ENCODE assay signal across 22 cellular contexts in genomic region chr18:43034683-43035500, GRCh38.
DNase-seq lines count a peak whose midpoint lies in the region; ATAC-seq and TF ChIP-seq lines count a peak whose summit lies in the region.
"Had no signal": no experiment of that assay in that cellular context is flagged by ENCODE, and none has a peak within 500 bp of the region (broad histone marks: within the 10 kb centered on the region; RNA-seq: fewer than 3 reads in every experiment).

No MANE protein-coding gene starts in this region.

- H3K27me3 ChIP-seq in H7 (ENCODE audit: control insufficient read depth, insufficient read depth, low read length): no peaks in the 10 kb centered on the region
- no peaks in the 10 kb centered on the region for H3K27me3 ChIP-seq in hepatocyte
- no peaks in the 10 kb centered on the region for H3K27me3 ChIP-seq in neuron (ENCODE audit: insufficient read depth, low read length)
- H3K27me3 ChIP-seq in right lobe of liver: no peaks in the 10 kb centered on the region
- H3K27me3 ChIP-seq in A673 (replicated peaks; ENCODE audit: insufficient read depth, low read depth, low read length, poor library complexity): no peaks in the 10 kb centered on the region
- H3K27me3 ChIP-seq: BE2C, gastroesophageal sphincter, spleen, suprapubic skin had no signal

- intact Hi-C loops in right lobe of liver (cut with DNase I): no loop called here
- intact Hi-C loops in A673 (cut with micrococcal nuclease; ENCODE audit: unreplicated experiment): no loop called here

- no peaks in the 10 kb centered on the region for H3K9me2 ChIP-seq in hepatocyte (replicated peaks; ENCODE audit: insufficient read depth)

- H2AFZ ChIP-seq in hepatocyte (peak overlapping the region; percentile 47), neuron (ENCODE audit: low read depth, low read length) (peak overlapping the region; percentile 73)

- POLR2A ChIA-PET in A673 (lab: Charles Lee; ENCODE audit: low non-redundant PET): no interaction called here

- no peaks in the 10 kb centered on the region for H3K9me3 ChIP-seq in hepatocyte (ENCODE audit: low read depth)
- H3K9me3 ChIP-seq in neuron (ENCODE audit: low read length): no peaks in the 10 kb centered on the region
- no peaks in the 10 kb centered on the region for H3K9me3 ChIP-seq in right lobe of liver
- no peaks in the 10 kb centered on the region for H3K9me3 ChIP-seq in A673 (ENCODE audit: low read depth, low read length, poor library complexity, severe bottlenecking)
- H3K9me3 ChIP-seq: BE2C, gastroesophageal sphincter, psoas muscle, spleen, suprapubic skin had no signal

- H3K36me3 ChIP-seq in H7 (replicated peaks; ENCODE audit: control insufficient read depth, insufficient read depth, low read length) (no peaks in the 10 kb centered on the region), hepatocyte (replicated peaks; ENCODE audit: insufficient read depth, low read depth) (no peaks in the 10 kb centered on the region), neuron (ENCODE audit: insufficient read depth, low read length) (no peaks in the 10 kb centered on the region), right lobe of liver (no peaks in the 10 kb centered on the region), A673 (ENCODE audit: insufficient read depth, low read length, poor library complexity, severe bottlenecking) (no peaks in the 10 kb centered on the region)
- H3K36me3 ChIP-seq: BE2C, gastroesophageal sphincter, spleen, suprapubic skin had no signal

- H3K27ac ChIP-seq in hepatocyte (peak overlapping the region; percentile 82), right lobe of liver (no peak overlapping the region), A673 (ENCODE audit: low read depth, low read length, poor library complexity, severe bottlenecking) (no peak overlapping the region)
- H3K27ac ChIP-seq: gastroesophageal sphincter, psoas muscle, SK-N-MC, spleen, suprapubic skin had no signal

- H3K4me2 ChIP-seq in hepatocyte: peak overlapping the region; percentile 62

- DNase-seq in H7: peak; percentile 32
- DNase-seq in NCI-H510A treated with DMSO at 0.1 percent for 48 hours (lab: John Stamatoyannopoulos, UW): peak; percentile 88
- DNase-seq in hepatocyte (ENCODE audit: low spot score): peak; percentile 41
- no peak for DNase-seq in GM19238 (ENCODE audit: insufficient read length, low spot score)
- no peak for DNase-seq in right lobe of liver
- no peak for DNase-seq in NCI-H2107 treated with DMSO at 0.1 percent for 48 hours (lab: John Stamatoyannopoulos, UW; ENCODE audit: unreplicated experiment)
- DNase-seq in A673 (ENCODE audit: low spot score): no peak
- DNase-seq: activated CD8-positive, alpha-beta memory T cell treated with anti-CD3 and anti-CD28 coated beads, Interleukin-2, amount 10 ng/mL, durations not matched to agents 7 days and 5 days; activated effector memory CD4-positive, alpha-beta T cell treated with Interleukin-2 at 50 U/mL for 16 hours; BE2C; dermis blood vessel endothelial cell; mammary epithelial cell; MM.1S; naive thymus-derived CD4-positive, alpha-beta T cell; NCI-H446 treated with DMSO at 0.1 percent for 48 hours; psoas muscle; spleen had no signal

- H3K79me2 ChIP-seq in hepatocyte: no peaks in the 10 kb centered on the region

- H3K4me1 ChIP-seq in hepatocyte (ENCODE audit: insufficient read depth): peaks cover 14% of the 10 kb centered on the region
- H3K4me1 ChIP-seq in neuron (ENCODE audit: insufficient read depth, low read length): peaks cover 8% of the 10 kb centered on the region
- no peaks in the 10 kb centered on the region for H3K4me1 ChIP-seq in right lobe of liver
- H3K4me1 ChIP-seq in A673 (ENCODE audit: insufficient read depth, low read length, poor library complexity, severe bottlenecking): no peaks in the 10 kb centered on the region
- H3K4me1 ChIP-seq: BE2C, gastroesophageal sphincter, psoas muscle, spleen, suprapubic skin had no signal

- no peaks in the 10 kb centered on the region for H4K20me1 ChIP-seq in hepatocyte (ENCODE audit: insufficient read depth, poor library complexity, severe bottlenecking)

- CTCF ChIA-PET in A673 (lab: Charles Lee): no interaction called here

- TF ChIP-seq CTCF in hepatocyte (IDR thresholded peaks at IDR 0.05; ENCODE audit: poor library complexity): no peak
- no peak for TF ChIP-seq CTCF in right lobe of liver (IDR thresholded peaks at IDR 0.05)
- no peak for TF ChIP-seq CTCF in A673 (conservative IDR thresholded peaks at IDR 0.05; ENCODE audit: low read depth, low read length)

- 23% methylated on average over 2 of the region's 2 CpGs for WGBS in hepatocyte (ENCODE audit: low lambda C conversion rate, missing lambda C conversion rate)
- 19% methylated on average over 2 of the region's 2 CpGs for WGBS in right lobe of liver (ENCODE audit: insufficient coverage, low coverage, low lambda C conversion rate, missing lambda C conversion rate)

- H3K4me3 ChIP-seq in H7 (ENCODE audit: insufficient read depth, low read depth, low read length): no peak overlapping the region
- H3K4me3 ChIP-seq in hepatocyte: no peak overlapping the region
- no peak overlapping the region for H3K4me3 ChIP-seq in neuron (ENCODE audit: low read length)
- H3K4me3 ChIP-seq in right lobe of liver: no peak overlapping the region
- H3K4me3 ChIP-seq in A673 (ENCODE audit: low read depth, low read length, poor library complexity, severe bottlenecking): no peak overlapping the region
- H3K4me3 ChIP-seq: gastroesophageal sphincter, psoas muscle, SK-N-MC, spleen, suprapubic skin had no signal

- no peak for TF ChIP-seq POLR2A in right lobe of liver (IDR thresholded peaks at IDR 0.05)

- no TSS peak for BruUV-seq in A673 (replicated peaks; lab: Mats Ljungman, UMichigan)

- no peak for ATAC-seq in right lobe of liver
- ATAC-seq: activated CD8-positive, alpha-beta memory T cell treated with anti-CD3 and anti-CD28 coated beads, Interleukin-2, amount 10 ng/mL, durations not matched to agents 7 days and 5 days; gastroesophageal sphincter; naive thymus-derived CD4-positive, alpha-beta T cell; Panc1; psoas muscle had no signal

Comparison
In these comparisons a context has a peak if more than half of its experiments do, and no peak if none do; other contexts are left out.
1. DNase-seq: peak in H7 (single experiment), NCI-H510A treated with DMSO at 0.1 percent for 48 hours (single experiment) and hepatocyte (single experiment); none in GM19238 (single experiment), right lobe of liver (0 of 3), NCI-H2107 treated with DMSO at 0.1 percent for 48 hours (single experiment) and A673 (single experiment).